Comparison of ENCODE assay signal across 8 cellular contexts in genomic region chr12:132909030-132909368, GRCh38. TPM values are rescaled to one million over a fixed set of nuclear protein-coding genes. Genes with fewer than 3 reads are reported as not detected.
DNase-seq lines count a peak whose midpoint lies in the region; ATAC-seq and TF ChIP-seq lines count a peak whose summit lies in the region.

No MANE protein-coding gene starts in this region.

- H3K27ac ChIP-seq in CD4-positive, CD25-positive, alpha-beta regulatory T cell (ENCODE audit: insufficient read depth, low read length, poor library complexity, severe bottlenecking): peak overlapping the region; percentile 86
- peak overlapping the region; percentile 77 for H3K27ac ChIP-seq in Karpas-422 (ENCODE audit: low read length)

- peaks cover 9% of the 10 kb centered on the region for H3K36me3 Mint-ChIP-seq in CD4-positive, CD25-positive, alpha-beta regulatory T cell
- peaks cover 30% of the 10 kb centered on the region for H3K36me3 Mint-ChIP-seq in neural crest cell (ENCODE audit: low read depth)

- peaks cover 13% of the 10 kb centered on the region for H3K4me1 ChIP-seq in CD4-positive, CD25-positive, alpha-beta regulatory T cell (ENCODE audit: control insufficient read depth, insufficient read depth, low read length, poor library complexity, severe bottlenecking)
- H3K4me1 ChIP-seq in Karpas-422 (ENCODE audit: low read length) (no peaks in the 10 kb centered on the region; the same call in 1 of the 2 replicates), endocrine pancreas (ENCODE audit: control insufficient read depth, insufficient read depth, low read length) (no peaks in the 10 kb centered on the region)

- H3K27me3 ChIP-seq in CD4-positive, CD25-positive, alpha-beta regulatory T cell (ENCODE audit: control insufficient read depth, insufficient read depth, low read length): peaks cover 5% of the 10 kb centered on the region
- H3K27me3 ChIP-seq in Karpas-422 (ENCODE audit: low read length): no peaks in the 10 kb centered on the region
- no peaks in the 10 kb centered on the region for H3K27me3 ChIP-seq in endocrine pancreas (ENCODE audit: control insufficient read depth, insufficient read depth, low read length)

- H3K4me1 Mint-ChIP-seq in CD4-positive, CD25-positive, alpha-beta regulatory T cell: peaks cover 5 to 27% (median 12%) of the 10 kb centered on the region in 4 donors
- H3K4me1 Mint-ChIP-seq in neural crest cell: peaks cover 5% of the 10 kb centered on the region

- DNase-seq in CD4-positive, CD25-positive, alpha-beta regulatory T cell: no peak
- DNase-seq in Karpas-422 (no peak), neural crest cell (ENCODE audit: low read depth, low spot score) (no peak), NCI-H2196 (lab: John Stamatoyannopoulos, UW; ENCODE audit: unreplicated experiment) (no peak)

- peaks cover 27% of the 10 kb centered on the region for H3K27me3 Mint-ChIP-seq in CD4-positive, CD25-positive, alpha-beta regulatory T cell
- H3K27me3 Mint-ChIP-seq in neural crest cell (ENCODE audit: low read depth): peaks cover 26% of the 10 kb centered on the region

- H2AFZ ChIP-seq in Karpas-422 (ENCODE audit: low read length): peak overlapping the region; percentile 83; the same call in 1 of the 2 replicates

- H3K27ac Mint-ChIP-seq in CD4-positive, CD25-positive, alpha-beta regulatory T cell: peak overlapping the region; percentile 92 to 95 (median 94)
- no peak overlapping the region for H3K27ac Mint-ChIP-seq in neural crest cell (ENCODE audit: unreplicated experiment)

- H3K4me2 ChIP-seq in Karpas-422 (ENCODE audit: low read depth, low read length, poor library complexity, severe bottlenecking): peak overlapping the region; percentile 68

- no peaks in the 10 kb centered on the region for H4K20me1 ChIP-seq in Karpas-422 (ENCODE audit: insufficient read depth, low read depth, low read length)

- no peak for ATAC-seq in CD4-positive, CD25-positive, alpha-beta regulatory T cell (ENCODE audit: low read depth in 2 of 2)
- ATAC-seq in GM18907 (IDR thresholded peaks at IDR 0.05; ENCODE audit: unreplicated experiment) (no peak), HG03565 (IDR thresholded peaks at IDR 0.05; ENCODE audit: unreplicated experiment) (no peak), HG03432 (IDR thresholded peaks at IDR 0.05; ENCODE audit: unreplicated experiment) (no peak)

- H3K4me3 ChIP-seq in CD4-positive, CD25-positive, alpha-beta regulatory T cell (ENCODE audit: low read depth, low read length): peak overlapping the region; percentile 49
- peak overlapping the region; percentile 75 for H3K4me3 ChIP-seq in Karpas-422 (ENCODE audit: low read length)
- peak overlapping the region; percentile 65 for H3K4me3 ChIP-seq in endocrine pancreas (ENCODE audit: control insufficient read depth, insufficient read depth, low read length)

- H3K9ac ChIP-seq in Karpas-422 (ENCODE audit: low read length) (peak overlapping the region; percentile 85), endocrine pancreas (ENCODE audit: control insufficient read depth, insufficient read depth, low read length) (peak overlapping the region; percentile 76)

- H3K4me3 Mint-ChIP-seq in CD4-positive, CD25-positive, alpha-beta regulatory T cell: peak overlapping the region; percentile 94 to 98 (median 97)
- H3K4me3 Mint-ChIP-seq in neural crest cell: peak overlapping the region; percentile 91

- peaks cover 12 to 25% of the 10 kb centered on the region in 2 experiments for H3K9me3 ChIP-seq in CD4-positive, CD25-positive, alpha-beta regulatory T cell (ENCODE audit: control insufficient read depth in 2 of 2, low read length in 2 of 2)
- H3K9me3 ChIP-seq in Karpas-422 (ENCODE audit: low read length): peaks cover 13% of the 10 kb centered on the region
- peaks cover 6% of the 10 kb centered on the region for H3K9me3 ChIP-seq in endocrine pancreas (ENCODE audit: control insufficient read depth, low read length)

- H3K36me3 ChIP-seq in CD4-positive, CD25-positive, alpha-beta regulatory T cell (ENCODE audit: control insufficient read depth, insufficient read depth, low read length): no peaks in the 10 kb centered on the region
- H3K36me3 ChIP-seq in Karpas-422 (ENCODE audit: insufficient read depth, low read length) (no peaks in the 10 kb centered on the region), endocrine pancreas (ENCODE audit: control insufficient read depth, insufficient read depth, low read length) (no peaks in the 10 kb centered on the region)

- peaks cover 0 to 21% (median 9%) of the 10 kb centered on the region in 7 donors for H3K9me3 Mint-ChIP-seq in CD4-positive, CD25-positive, alpha-beta regulatory T cell
- peaks cover 21% of the 10 kb centered on the region for H3K9me3 Mint-ChIP-seq in neural crest cell

- no peaks in the 10 kb centered on the region for H3K79me2 ChIP-seq in Karpas-422 (ENCODE audit: low read length)

- no peak for TF ChIP-seq CTCF in neural crest cell (conservative IDR thresholded peaks at IDR 0.05)

- H3K9me2 ChIP-seq in Karpas-422 (replicated peaks; ENCODE audit: insufficient read depth, low read length): no peaks in the 10 kb centered on the region

RNA-seq across cellular contexts. Expression of gene CHFR, which starts 21.6 kb away (rescaled TPM):
- 118 TPM for total RNA-seq in CD4-positive, CD25-positive, alpha-beta regulatory T cell
- polyA plus RNA-seq in CD4-positive, CD25-positive, alpha-beta regulatory T cell: 10 to 100 TPM; 24.3 to 43.3 (median 37.4) TPM
- total RNA-seq in Karpas-422 (2014; rRNA removed; shearing (Covaris generic); ENCODE audit: low replicate concordance): 7.1 and 10.1 TPM in 2 replicates
- total RNA-seq in neural crest cell: 39.0 and 39.9 TPM in 2 replicates

RNA-seq across cellular contexts. Expression of gene ZNF605, which starts 47.1 kb away (rescaled TPM):
- total RNA-seq in CD4-positive, CD25-positive, alpha-beta regulatory T cell: 3.1 TPM
- 1 to 10 TPM in 3 of 4 donors, under 1 TPM in 1; 0.83 to 2.6 (median 1.7) TPM for polyA plus RNA-seq in CD4-positive, CD25-positive, alpha-beta regulatory T cell
- total RNA-seq in Karpas-422 (2014; rRNA removed; shearing (Covaris generic); ENCODE audit: low replicate concordance): 4.3 and 8.1 TPM in 2 replicates
- 19.6 and 22.3 TPM in 2 replicates for total RNA-seq in neural crest cell
